In the genomic region with DNA sequence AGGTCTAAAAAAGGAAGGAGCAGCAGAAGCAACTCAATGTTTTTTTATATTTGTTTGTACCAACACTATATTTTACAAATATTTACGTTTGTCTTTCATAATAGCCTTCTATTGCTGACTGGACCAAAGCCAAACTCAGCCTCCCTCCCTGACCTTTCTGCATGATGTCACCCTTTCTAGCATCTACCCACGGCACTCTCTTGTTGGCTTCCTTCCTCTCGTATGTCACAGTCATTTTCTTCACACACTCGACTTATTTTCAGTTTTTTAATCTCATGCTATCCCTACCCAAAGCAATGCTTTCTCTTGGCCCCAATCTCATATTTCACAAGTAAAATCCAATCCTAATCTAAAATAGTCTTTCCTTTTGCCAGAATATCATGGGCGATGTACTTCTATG, we compare ENCODE assay signal across 9 cellular contexts. TPM values are rescaled to one million over a fixed set of nuclear protein-coding genes. Genes with fewer than 3 reads are reported as not detected.
DNase-seq lines count a peak whose midpoint lies in the region; ATAC-seq, FAIRE-seq and TF ChIP-seq lines count a peak whose summit lies in the region.
"Had no signal": no experiment of that assay in that cellular context is flagged by ENCODE, and none has a peak within 500 bp of the region (broad histone marks: within the 10 kb centered on the region; RNA-seq: fewer than 3 reads in every experiment).

No MANE protein-coding gene starts in this region.

- H3K4me3 ChIP-seq in bronchial epithelial cell (ENCODE audit: low read depth, low read length) (no peak overlapping the region), lung (no peak overlapping the region), transverse colon (peak overlapping the region in 1 of 4 donors; percentile 21)

- no peak for TF ChIP-seq EP300 in transverse colon (IDR thresholded peaks at IDR 0.05; ENCODE audit: low read depth)

- ATAC-seq in lung (ENCODE audit: insufficient read depth, low FRiP score) (no peak), GM18520 (IDR thresholded peaks at IDR 0.05; ENCODE audit: unreplicated experiment) (no peak)

- no peaks in the 10 kb centered on the region for H3K9me3 ChIP-seq in lung (ENCODE audit: control insufficient read depth in 2 of 2, insufficient read depth in 1 of 2, low read length in 1 of 2)
- H3K9me3 ChIP-seq in transverse colon, result no peaks in the 10 kb centered on the region

- DNase-seq in NCI-H446 (lab: John Stamatoyannopoulos, UW) (peak; percentile 65 to 66), NCI-H446 treated with DMSO at 0.1 percent for 48 hours (lab: John Stamatoyannopoulos, UW) (no peak), bronchial epithelial cell (ENCODE audit: low read depth) (peak; percentile 29), lung (ENCODE audit: low spot score) (no peak), transverse colon (no peak), NCI-H1436 treated with DMSO at 0.1 percent for 48 hours (lab: John Stamatoyannopoulos, UW) (no peak), NCI-H2227 (lab: John Stamatoyannopoulos, UW; ENCODE audit: unreplicated experiment) (no peak)
- DNase-seq: islet precursor cell had no signal

- TF ChIP-seq CTCF in bronchial epithelial cell (IDR thresholded peaks at IDR 0.05; ENCODE audit: insufficient read depth, low read length, severe bottlenecking) (no peak), lung (IDR thresholded peaks at IDR 0.05; ENCODE audit: control extremely low read depth, extremely low read depth) (no peak), transverse colon (IDR thresholded peaks at IDR 0.05) (no peak)

- H3K36me3 ChIP-seq in bronchial epithelial cell (ENCODE audit: control insufficient read depth, insufficient read depth, low read length) (no peaks in the 10 kb centered on the region), lung (ENCODE audit: control insufficient read depth in 2 of 2, insufficient read depth in 2 of 2, low read length in 2 of 2) (no peaks in the 10 kb centered on the region), transverse colon (no peaks in the 10 kb centered on the region)

- H3K4me1 ChIP-seq in lung (ENCODE audit: control insufficient read depth in 2 of 2, insufficient read depth in 2 of 2, low read length in 2 of 2) (peaks cover 0 to 2% of the 10 kb centered on the region in 2 donors), transverse colon (peaks cover 5 to 36% (median 14%) of the 10 kb centered on the region in 4 donors)

- 17 to 27% methylated on average over 5 of the region's 5 CpGs for WGBS in lung, 2 donors
- 5 to 17% methylated on average over 5 of the region's 5 CpGs for WGBS in transverse colon (ENCODE audit: low coverage in 1 of 2), 2 donors

- no peak for TF ChIP-seq POLR2A in transverse colon (IDR thresholded peaks at IDR 0.05)

- H3K27me3 ChIP-seq in bronchial epithelial cell (ENCODE audit: control insufficient read depth, insufficient read depth, low read length) (no peaks in the 10 kb centered on the region), lung (ENCODE audit: control insufficient read depth, insufficient read depth) (no peaks in the 10 kb centered on the region), transverse colon (no peaks in the 10 kb centered on the region)

- intact Hi-C loops in transverse colon (cut with DNase I; ENCODE audit: low total_unique reads), result loop anchor here (10.0 kb wide), 1 partner anchor 109 kb away; no protein-coding TSS in a partner anchor

- H3K27ac ChIP-seq in lung (ENCODE audit: low read depth in 1 of 2, low read length in 1 of 2) (peak overlapping the region; percentile 1 to 76), transverse colon (peak overlapping the region; percentile 58 to 81 (median 73))

- in situ Hi-C loops in transverse colon (cut with MboI; ENCODE audit: low pct_ligation_motif_present in 1 of 4, low pct_unique_long_range_greater_than_20kb in 1 of 4, low sequenced_read_pairs in 3 of 4), result loop anchor here in 3 of 4 donors (5.0 to 25.0 kb wide), 6 partner anchors 228 to 553 kb away; a partner anchor contains a TSS

- no peak for FAIRE-seq in bronchial epithelial cell (lab: Jason Lieb, UNC)

RNA-seq across cellular contexts. Expression of a gene that starts 16.3 kb away (rescaled TPM):
- 6.3 and 9.6 TPM in 2 replicates for total RNA-seq in bronchial epithelial cell
- total RNA-seq in lung, result 10 to 100 TPM; 21.9 to 38.4 TPM
- polyA plus RNA-seq in lung, result 10 to 100 TPM; 12.1 to 14.2 TPM
- total RNA-seq in transverse colon, result 10 to 100 TPM in 3 of 4 donors, 1 to 10 TPM in 1; 8.8 to 60.8 (median 49.9) TPM

Comparison
In these comparisons a context has a peak if more than half of its experiments do, and no peak if none do; other contexts are left out.
1. DNase-seq: peak in NCI-H446 (2 of 2) and bronchial epithelial cell (single experiment); none in NCI-H446 treated with DMSO at 0.1 percent for 48 hours (single experiment), lung (single experiment), transverse colon (single experiment), NCI-H1436 treated with DMSO at 0.1 percent for 48 hours (single experiment) and NCI-H2227 (single experiment).